ENCODE assay signal across 1 cellular context in genomic region chr17:39661044-39661406, GRCh38.
TF ChIP-seq lines count a peak whose summit lies in the region.

No MANE protein-coding gene starts in this region.

TF ChIP-seq in GM23338, 12 proteins besides CTCF, POLR2A, EP300 and RAD21 (continued from another document):
- TF ChIP-seq ZNF331 (CRISPR knock-in tag; IDR thresholded peaks at IDR 0.05; ENCODE audit: low read depth), result no peak
- no peak for TF ChIP-seq REST (IDR thresholded peaks at IDR 0.05; ENCODE audit: unreplicated experiment)
- TF ChIP-seq JUNB (IDR thresholded peaks at IDR 0.05; ENCODE audit: unreplicated experiment), result no peak
- TF ChIP-seq ZNF462 (CRISPR knock-in tag; IDR thresholded peaks at IDR 0.05), result no peak
- TF ChIP-seq EZH2phosphoT487 (IDR thresholded peaks at IDR 0.05; ENCODE audit: unreplicated experiment), result no peak
- TF ChIP-seq POLR2AphosphoS5 (IDR thresholded peaks at IDR 0.05; ENCODE audit: low read depth), result no peak
- TF ChIP-seq CREB1 (CRISPR knock-in tag; IDR thresholded peaks at IDR 0.05; ENCODE audit: low read depth), result no peak
- TF ChIP-seq EZH2 (IDR thresholded peaks at IDR 0.05; ENCODE audit: low read depth, unreplicated experiment), result no peak
- TF ChIP-seq STAT1 (IDR thresholded peaks at IDR 0.05; ENCODE audit: unreplicated experiment), result no peak
